In the genomic region with DNA sequence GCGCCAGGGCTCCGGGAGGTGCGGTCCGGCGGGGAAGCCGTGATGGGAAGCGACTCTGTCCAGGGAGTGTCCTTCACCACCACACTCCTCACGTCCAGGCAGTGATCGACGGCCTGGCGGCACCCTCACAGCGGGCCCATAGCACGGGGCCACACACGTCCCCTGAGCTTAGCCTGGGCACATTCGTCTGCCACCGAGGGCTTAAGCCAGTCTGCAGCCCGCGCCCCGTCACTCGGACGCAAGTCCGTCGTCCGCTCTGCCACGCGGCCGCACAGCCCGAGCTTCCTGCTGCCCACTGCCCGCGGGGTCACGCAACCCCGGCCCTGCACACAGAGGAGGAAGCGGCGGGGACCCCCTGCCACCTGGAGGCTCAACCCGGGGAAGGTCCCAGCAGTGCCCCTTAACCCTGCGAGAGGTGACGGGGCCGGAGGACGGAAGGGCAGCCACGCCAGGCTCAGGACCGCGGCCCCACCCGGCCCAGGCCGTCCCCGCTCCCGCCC, we compare ENCODE assay signal across 11 cellular contexts. TPM values are rescaled to one million over a fixed set of nuclear protein-coding genes. Genes with fewer than 3 reads are reported as not detected.
A peak's percentile ranks its signal among the peaks of the same experiment; 100 is the strongest.
DNase-seq lines count a peak whose midpoint lies in the region; ATAC-seq, FAIRE-seq and TF ChIP-seq lines count a peak whose summit lies in the region.
"Had no signal": no experiment of that assay in that cellular context is flagged by ENCODE, and none has a peak within 500 bp of the region (broad histone marks: within the 10 kb centered on the region; RNA-seq: fewer than 3 reads in every experiment).

No MANE protein-coding gene starts in this region.

- H3K4me3 ChIP-seq in choroid plexus epithelial cell (ENCODE audit: low read depth, low read length) (peak overlapping the region; percentile 42), HepG2 (replicated peaks in 1 of 3; ENCODE audit: insufficient read depth in 1 of 3, low read depth in 2 of 3, low read length in 3 of 3) (no peak overlapping the region), skin epidermis (peak overlapping the region in 6 of 7 experiments; percentile 11 to 54 (median 23))

- POLR2A ChIA-PET in HepG2 (lab: Yijun Ruan, JAX), result no interaction called here

- over 99% methylated on average over 44 of the region's 46 CpGs for WGBS in HepG2 (ENCODE audit: low lambda C conversion rate)

- TF ChIP-seq EP300 in HepG2 (IDR thresholded peaks at IDR 0.05; ENCODE audit: low read depth in 2 of 2, low read length in 2 of 2) (no peak), HepG2 (CRISPR knock-in tag; IDR thresholded peaks at IDR 0.05; ENCODE audit: borderline replicate concordance) (no peak)

- H3K27ac ChIP-seq in HepG2 (ENCODE audit: extremely low read length, insufficient read depth, low read length) (no peak overlapping the region), skin epidermis (peak overlapping the region in 14 of 21 experiments; percentile 1 to 79 (median 55))
- H3K27ac ChIP-seq: C4-2B, VCaP had no signal

- in situ Hi-C loops in HepG2 (cut with HindIII; ENCODE audit: extremely low pct_ligation_motif_present, low pct_unique_long_range_greater_than_20kb), result loop anchor here (10.0 kb wide), 1 partner anchor 672 kb away; no protein-coding TSS in a partner anchor

- no peak for TF ChIP-seq POLR2A in HepG2 (IDR thresholded peaks at IDR 0.05; ENCODE audit: insufficient read depth in 1 of 2, low read depth in 2 of 2, low read length in 2 of 2)

- TF ChIP-seq RAD21 in HepG2 (CRISPR knock-in tag; IDR thresholded peaks at IDR 0.05), result no peak

- CTCF ChIA-PET in HepG2 (lab: Yijun Ruan, JAX; ENCODE audit: low intra/inter-chr PET ratio, low total read pairs), result no interaction called here

- FAIRE-seq in HepG2 (lab: Jason Lieb, UNC), result no peak
- FAIRE-seq: islet of Langerhans had no signal

- TF ChIP-seq CTCF in GM20000 (IDR thresholded peaks at IDR 0.05; ENCODE audit: extremely low read depth, missing control alignments), result no peak
- no peak for TF ChIP-seq CTCF in choroid plexus epithelial cell (conservative IDR thresholded peaks at IDR 0.05; ENCODE audit: low read depth, low read length)
- TF ChIP-seq CTCF in HepG2 (CRISPR knock-in tag; IDR thresholded peaks at IDR 0.05), result no peak

- intact Hi-C loops in HepG2 (cut with micrococcal nuclease; ENCODE audit: unreplicated experiment), result loop anchor here (10.0 kb wide), 1 partner anchor 672 kb away; no protein-coding TSS in a partner anchor

- H3K36me3 ChIP-seq in HepG2 (replicated peaks in 1 of 2; ENCODE audit: control insufficient read depth in 1 of 2, insufficient read depth in 2 of 2, low read length in 2 of 2), result no peaks in the 10 kb centered on the region; a peak in 1 of 5 replicates

- no peaks in the 10 kb centered on the region for H3K27me3 ChIP-seq in HepG2 (ENCODE audit: control insufficient read depth in 1 of 2, insufficient read depth in 2 of 2, low read length in 2 of 2)

- H3K4me1 ChIP-seq in HepG2 (ENCODE audit: insufficient read depth, low read length), result peaks cover 61% of the 10 kb centered on the region

- DNase-seq in GM20000 (ENCODE audit: low spot score) (peak; percentile 41), choroid plexus epithelial cell (ENCODE audit: low read depth) (no peak), HepG2 (ENCODE audit: low spot score) (no peak), GM03348 (ENCODE audit: low spot score) (no peak), NCI-H526 (lab: John Stamatoyannopoulos, UW) (no peak), OCI-M1 (lab: John Stamatoyannopoulos, UW) (no peak), T-helper 1 cell (no peak)

- BruUV-seq in HepG2 (replicated peaks; lab: Mats Ljungman, UMichigan), result no TSS peak

- H2AFZ ChIP-seq in HepG2 (ENCODE audit: low read length), result no peak overlapping the region

- peaks cover 24% of the 10 kb centered on the region for H3K79me2 ChIP-seq in HepG2 (ENCODE audit: insufficient read depth, low read length)

- H3K9me3 ChIP-seq in HepG2 (ENCODE audit: low read length), result no peaks in the 10 kb centered on the region

- no peak overlapping the region for H3K9ac ChIP-seq in HepG2 (ENCODE audit: insufficient read depth, low read depth, low read length)

- no peaks in the 10 kb centered on the region for H4K20me1 ChIP-seq in HepG2 (ENCODE audit: insufficient read depth, low read length)

- H3K4me2 ChIP-seq in HepG2 (ENCODE audit: low read depth, low read length), result no peak overlapping the region

- no peak for ATAC-seq in HepG2

TF ChIP-seq in HepG2, 621 proteins besides CTCF, POLR2A, EP300 and RAD21 (continues in another document):
- no peak for TF ChIP-seq REPIN1 (CRISPR knock-in tag; IDR thresholded peaks at IDR 0.05; ENCODE audit: borderline replicate concordance, low read depth)
- TF ChIP-seq ZNF468 (CRISPR knock-in tag; IDR thresholded peaks at IDR 0.05), result no peak
- TF ChIP-seq ZNF773 (CRISPR knock-in tag; IDR thresholded peaks at IDR 0.05; ENCODE audit: borderline replicate concordance), result no peak
- peak; percentile 44; the same call in 1 of the 2 replicates for TF ChIP-seq TOPORS (CRISPR knock-in tag; IDR thresholded peaks at IDR 0.05)
- no peak for TF ChIP-seq ZBTB42 (CRISPR knock-in tag; IDR thresholded peaks at IDR 0.05)
- TF ChIP-seq ZSCAN29 (CRISPR knock-in tag; conservative IDR thresholded peaks at IDR 0.05), result no peak
- TF ChIP-seq SRY (CRISPR knock-in tag; IDR thresholded peaks at IDR 0.05), result no peak
- TF ChIP-seq ZNF10 (CRISPR knock-in tag; IDR thresholded peaks at IDR 0.05; ENCODE audit: borderline replicate concordance, low read depth), result 0 out of 2 replicates have a peak, but pooled peaks have one; percentile 50
- peak; percentile 95 for TF ChIP-seq ZBTB38 (CRISPR knock-in tag; IDR thresholded peaks at IDR 0.05)
- no peak for TF ChIP-seq ZNF615 (CRISPR knock-in tag; IDR thresholded peaks at IDR 0.05; ENCODE audit: borderline replicate concordance)
- TF ChIP-seq, protein P1, sequence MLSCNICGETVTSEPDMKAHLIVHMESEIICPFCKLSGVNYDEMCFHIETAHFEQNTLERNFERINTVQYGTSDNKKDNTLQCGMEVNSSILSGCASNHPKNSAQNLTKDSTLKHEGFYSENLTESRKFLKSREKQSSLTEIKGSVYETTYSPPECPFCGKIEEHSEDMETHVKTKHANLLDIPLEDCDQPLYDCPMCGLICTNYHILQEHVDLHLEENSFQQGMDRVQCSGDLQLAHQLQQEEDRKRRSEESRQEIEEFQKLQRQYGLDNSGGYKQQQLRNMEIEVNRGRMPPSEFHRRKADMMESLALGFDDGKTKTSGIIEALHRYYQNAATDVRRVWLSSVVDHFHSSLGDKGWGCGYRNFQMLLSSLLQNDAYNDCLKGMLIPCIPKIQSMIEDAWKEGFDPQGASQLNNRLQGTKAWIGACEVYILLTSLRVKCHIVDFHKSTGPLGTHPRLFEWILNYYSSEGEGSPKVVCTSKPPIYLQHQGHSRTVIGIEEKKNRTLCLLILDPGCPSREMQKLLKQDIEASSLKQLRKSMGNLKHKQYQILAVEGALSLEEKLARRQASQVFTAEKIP (CRISPR knock-in tag; IDR thresholded peaks at IDR 0.05; ENCODE audit: borderline replicate concordance), result no peak

RNA-seq across cellular contexts. Expression of a gene that starts 3.0 kb away (rescaled TPM):
- total RNA-seq in HepG2 (2016; rRNA removed; fragmentation: Illumina TruSeq; extraction: Trizol), result 10.2 and 15.3 TPM in 2 replicates
- total RNA-seq in HepG2 (2016; cell fraction: cytosol; rRNA removed; fragmentation: Illumina TruSeq; extraction: Trizol; ENCODE audit: low read depth), result 3.7 TPM in 2 replicates
- total RNA-seq in HepG2 (2016; cell fraction: insoluble cytoplasmic fraction; rRNA removed; fragmentation: Illumina TruSeq; extraction: Trizol), result 8.3 and 14.7 TPM in 2 replicates
- total RNA-seq in HepG2 (2016; cell fraction: membrane; rRNA removed; fragmentation: Illumina TruSeq; extraction: Trizol), result 9.6 and 10.4 TPM in 2 replicates
- 10.9 and 12.4 TPM in 2 replicates for total RNA-seq in HepG2 (2016; cell fraction: nucleus; rRNA removed; fragmentation: Illumina TruSeq; extraction: Trizol)
- polyA plus RNA-seq in HepG2 (2011; rRNA removed), result 2.8 and 3.0 TPM in 2 replicates
- 1.9 and 3.7 TPM in 2 replicates for polyA plus RNA-seq in HepG2 (2011; cell fraction: cytosol; rRNA removed)
- polyA plus RNA-seq in HepG2 (2011; cell fraction: nucleus; rRNA removed), result 9.5 and 10.4 TPM in 2 replicates
- 1.0 and 1.6 TPM in 2 replicates for polyA plus RNA-seq in HepG2 (2012)
- polyA plus RNA-seq in HepG2 (2016; cell fraction: cytosol; fragmentation: Illumina TruSeq; extraction: Trizol; ENCODE audit: low read depth), result 2.8 and 3.6 TPM in 2 replicates
- 13.1 and 15.6 TPM in 2 replicates for polyA plus RNA-seq in HepG2 (2016; cell fraction: insoluble cytoplasmic fraction; fragmentation: Illumina TruSeq; extraction: Trizol; ENCODE audit: low read depth)
- polyA plus RNA-seq in HepG2 (2016; cell fraction: membrane; fragmentation: Illumina TruSeq; extraction: Trizol; ENCODE audit: low read depth), result 8.1 and 8.9 TPM in 2 replicates
- polyA plus RNA-seq in HepG2 (2016; cell fraction: nucleus; fragmentation: Illumina TruSeq; extraction: Trizol; ENCODE audit: insufficient read depth, low read depth), result 26.2 and 30.9 TPM in 2 replicates
- 3.0 and 6.9 TPM in 2 replicates for polyA minus RNA-seq in HepG2 (2011; rRNA and poly(A)+ RNA removed; ENCODE audit: low replicate concordance)
- polyA minus RNA-seq in HepG2 (2011; cell fraction: cytosol; rRNA and poly(A)+ RNA removed), result 1.5 and 2.4 TPM in 2 replicates
- 4.9 and 5.3 TPM in 2 replicates for polyA minus RNA-seq in HepG2 (2011; cell fraction: nucleus; rRNA and poly(A)+ RNA removed)

RNA-seq across cellular contexts. Expression of a gene that starts 55.6 kb away (rescaled TPM):
- 0.86 and 1.1 TPM in 2 replicates for total RNA-seq in HepG2 (2016; rRNA removed; fragmentation: Illumina TruSeq; extraction: Trizol)
- 0.10 and 0.35 TPM in 2 replicates for total RNA-seq in HepG2 (2016; cell fraction: cytosol; rRNA removed; fragmentation: Illumina TruSeq; extraction: Trizol; ENCODE audit: low read depth)
- total RNA-seq in HepG2 (2016; cell fraction: insoluble cytoplasmic fraction; rRNA removed; fragmentation: Illumina TruSeq; extraction: Trizol), result 0.92 and 1.3 TPM in 2 replicates
- total RNA-seq in HepG2 (2016; cell fraction: membrane; rRNA removed; fragmentation: Illumina TruSeq; extraction: Trizol), result 1.1 and 1.5 TPM in 2 replicates
- total RNA-seq in HepG2 (2016; cell fraction: nucleus; rRNA removed; fragmentation: Illumina TruSeq; extraction: Trizol), result 1.1 and 1.3 TPM in 2 replicates
- 0.11 and 0.17 TPM in 2 replicates for polyA plus RNA-seq in HepG2 (2011; rRNA removed)
- polyA plus RNA-seq in HepG2 (2011; cell fraction: cytosol; rRNA removed), result 0.05 and 0.09 TPM in 2 replicates
- 0.29 and 0.48 TPM in 2 replicates for polyA plus RNA-seq in HepG2 (2011; cell fraction: nucleus; rRNA removed)
- 0.15 and 0.40 TPM in 2 replicates for polyA plus RNA-seq in HepG2 (2012)
- 0.14 and 0.16 TPM in 2 replicates for polyA plus RNA-seq in HepG2 (2016; cell fraction: cytosol; fragmentation: Illumina TruSeq; extraction: Trizol; ENCODE audit: low read depth)
- polyA plus RNA-seq in HepG2 (2016; cell fraction: insoluble cytoplasmic fraction; fragmentation: Illumina TruSeq; extraction: Trizol; ENCODE audit: low read depth), result 1.2 and 1.7 TPM in 2 replicates
- 0.49 and 0.62 TPM in 2 replicates for polyA plus RNA-seq in HepG2 (2016; cell fraction: membrane; fragmentation: Illumina TruSeq; extraction: Trizol; ENCODE audit: low read depth)
- 1.8 and 2.4 TPM in 2 replicates for polyA plus RNA-seq in HepG2 (2016; cell fraction: nucleus; fragmentation: Illumina TruSeq; extraction: Trizol; ENCODE audit: insufficient read depth, low read depth)
- polyA minus RNA-seq in HepG2 (2011; rRNA and poly(A)+ RNA removed; ENCODE audit: low replicate concordance), result not detected in 2 replicates
- polyA minus RNA-seq in HepG2 (2011; cell fraction: cytosol; rRNA and poly(A)+ RNA removed), result not detected in 2 replicates
- polyA minus RNA-seq in HepG2 (2011; cell fraction: nucleus; rRNA and poly(A)+ RNA removed), result not detected in 2 replicates

Comparison
In these comparisons a context has a peak if more than half of its experiments do, and no peak if none do; other contexts are left out.
1. H3K4me3 ChIP-seq: peak in choroid plexus epithelial cell (single experiment) and skin epidermis (6 of 7); none in HepG2 (0 of 3).